In genomic region chr16:58409316-58409973, GRCh38 we compare ENCODE assay signal across 12 cellular contexts. TPM values are rescaled to one million over a fixed set of nuclear protein-coding genes. Genes with fewer than 3 reads are reported as not detected.
DNase-seq lines count a peak whose midpoint lies in the region; ATAC-seq and TF ChIP-seq lines count a peak whose summit lies in the region.
"Had no signal": no experiment of that assay in that cellular context is flagged by ENCODE, and none has a peak within 500 bp of the region (broad histone marks: within the 10 kb centered on the region; RNA-seq: fewer than 3 reads in every experiment).

No MANE protein-coding gene starts in this region.

- no peak overlapping the region for H4K5ac ChIP-seq in IMR-90 (ENCODE audit: low read depth, low read length)

- CTCF ChIA-PET in IMR-90 (lab: Yijun Ruan, JAX) = interaction anchor here (0.6 to 1.3 kb wide), 4 partner anchors 36 to 73 kb away, joined by 3 read pairs; no protein-coding TSS in a partner anchor

- H2AFZ ChIP-seq in IMR-90 (replicated peaks; ENCODE audit: low read length, poor library complexity) = no peak overlapping the region

- dilution Hi-C loops in IMR-90 (cut with HindIII; ENCODE audit: low sequenced_read_pairs, unreplicated experiment) = no loop called here

- H3K56ac ChIP-seq in IMR-90 (ENCODE audit: extremely low read depth, insufficient read depth, low read length) = no peak overlapping the region

- POLR2A ChIA-PET in IMR-90 (lab: Charles Lee; ENCODE audit: unreplicated experiment) = interaction anchor here (0.6 kb wide), 1 partner anchor 11 kb away, joined by 4 read pairs; no protein-coding TSS in a partner anchor

- TF ChIP-seq CTCF in IMR-90 (conservative IDR thresholded peaks at IDR 0.05; ENCODE audit: low read depth, low read length) (no peak), cardiac fibroblast (IDR thresholded peaks at IDR 0.05; ENCODE audit: low read depth, low read length) (no peak)

- no peak overlapping the region for H3K14ac ChIP-seq in IMR-90 (replicated peaks; ENCODE audit: low read depth, low read length)

- no peaks in the 10 kb centered on the region for H3K9me3 ChIP-seq in IMR-90 (ENCODE audit: control insufficient read depth, insufficient read depth, low read length)

- no peak overlapping the region for H2AK5ac ChIP-seq in IMR-90 (ENCODE audit: low read depth, low read length)

- H3K4me3 ChIP-seq in IMR-90 (ENCODE audit: insufficient read depth, low read depth, low read length) (no peak overlapping the region), cardiac fibroblast (replicated peaks in 1 of 2; ENCODE audit: low read depth in 2 of 2, low read length in 2 of 2) (no peak overlapping the region), skin epidermis (no peak overlapping the region)

- peaks cover 2% of the 10 kb centered on the region; the same call in 1 of the 2 replicates for H3K4me1 ChIP-seq in IMR-90 (ENCODE audit: control insufficient read depth, insufficient read depth, low read length)

- H3K23ac ChIP-seq in IMR-90 (ENCODE audit: low read depth, low read length) = no peak overlapping the region

- no peak overlapping the region for H4K91ac ChIP-seq in IMR-90 (ENCODE audit: insufficient read depth, low read depth, low read length)

- no peak overlapping the region for H3K18ac ChIP-seq in IMR-90 (ENCODE audit: low read depth, low read length)

- no peak overlapping the region for H2BK120ac ChIP-seq in IMR-90 (ENCODE audit: low read depth, low read length)

- no peaks in the 10 kb centered on the region for H3K79me1 ChIP-seq in IMR-90 (ENCODE audit: low read depth in 1 of 2, low read length in 2 of 2)

- ATAC-seq in IMR-90 (ENCODE audit: low read depth) (peak; percentile 35; the same call in 1 of the 2 replicates), GM21528 (IDR thresholded peaks at IDR 0.05; ENCODE audit: low FRiP score, unreplicated experiment) (no peak)

- H3K4ac ChIP-seq in IMR-90 (ENCODE audit: low read depth, low read length) = no peak overlapping the region

- no peak overlapping the region for H3K4me2 ChIP-seq in IMR-90 (ENCODE audit: low read depth, low read length)

- H2BK20ac ChIP-seq in IMR-90 (ENCODE audit: low read depth, low read length) = no peak overlapping the region

- H3K9me1 ChIP-seq in IMR-90 (ENCODE audit: insufficient read depth, low read length) = no peaks in the 10 kb centered on the region

- H3K27ac ChIP-seq in IMR-90 (ENCODE audit: insufficient read depth, low read length) (no peak overlapping the region), skin epidermis (peak overlapping the region in 14 of 21 experiments; percentile 24 to 84 (median 70))

- BruUV-seq in IMR-90 (replicated peaks; lab: Mats Ljungman, UMichigan) = no TSS peak

- H3K27me3 ChIP-seq in IMR-90 (ENCODE audit: control insufficient read depth, insufficient read depth, low read length) = no peaks in the 10 kb centered on the region; the same call in 1 of the 2 replicates

- H2BK5ac ChIP-seq in IMR-90 (ENCODE audit: low read depth, low read length, poor library complexity, severe bottlenecking) = no peak overlapping the region

- H2AK9ac ChIP-seq in IMR-90 (replicated peaks; ENCODE audit: low read depth, low read length, poor library complexity) = no peak overlapping the region

- H2BK15ac ChIP-seq in IMR-90 (ENCODE audit: low read depth, low read length) = no peak overlapping the region

- no peak overlapping the region for H4K8ac ChIP-seq in IMR-90 (ENCODE audit: low read depth in 2 of 2, low read length in 2 of 2)

- no peak for TF ChIP-seq POLR2A in IMR-90 (IDR thresholded peaks at IDR 0.05; ENCODE audit: low read depth, low read length)

- DNase-seq in IMR-90 (peak; percentile 7), cardiac fibroblast (ENCODE audit: low read depth in 2 of 2) (peak; percentile 71 to 79), iris pigment epithelial cell (ENCODE audit: low read depth) (peak; percentile 45), NOMO-1 treated with DMSO at 0.1 percent for 48 hours (lab: John Stamatoyannopoulos, UW; ENCODE audit: unreplicated experiment) (no peak)
- no peak for DNase-seq in activated CD4-positive, CD25-positive, alpha-beta regulatory T cell (lab: John Stamatoyannopoulos, UW)
- no peak for DNase-seq in effector CD8-positive, alpha-beta T cell (lab: John Stamatoyannopoulos, UW)
- DNase-seq: activated B cell treated with CpG ODN at 0.5 μM for 24 hours; DND-41; NK-92 treated with Interleukin-12 subunit alpha and Interleukin-12 subunit beta, amount 100 ng/mL, for 24 hours; stimulated activated CD8-positive, alpha-beta memory T cell treated with anti-CD3 and anti-CD28 coated beads, Interleukin-4, amount 100 ng/mL, for 48 hours had no signal

- intact Hi-C loops in IMR-90 (cut with micrococcal nuclease) = no loop called here

- TF ChIP-seq RAD21 in IMR-90 (IDR thresholded peaks at IDR 0.05; ENCODE audit: low read length) = no peak

- 0 out of 2 replicates have a peak, but pooled peaks cover 2% of the 10 kb centered on the region for H3K36me3 ChIP-seq in IMR-90 (ENCODE audit: control insufficient read depth, insufficient read depth, low read length)

- no peak overlapping the region for H3K9ac ChIP-seq in IMR-90 (ENCODE audit: low read depth, low read length)

- no peaks in the 10 kb centered on the region for H4K20me1 ChIP-seq in IMR-90 (ENCODE audit: insufficient read depth, low read length)

- in situ Hi-C loops in IMR-90 (cut with MboI; ENCODE audit: low sequenced_read_pairs) = no loop called here

- no CpG with 5 or more reads among the region's 6 CpGs for WGBS in IMR-90 (ENCODE audit: extremely low coverage in 2 of 2, insufficient read length in 1 of 2), 2 experiments

TF ChIP-seq in IMR-90, 13 proteins besides CTCF, POLR2A, EP300 and RAD21:
- TF ChIP-seq ELK1 (IDR thresholded peaks at IDR 0.05; ENCODE audit: borderline replicate concordance, low read depth, low read length) (no peak), RFX5 (IDR thresholded peaks at IDR 0.05; ENCODE audit: low read depth, low read length) (no peak), USF2 (IDR thresholded peaks at IDR 0.05; ENCODE audit: low read depth, low read length) (no peak), NFE2L2 (IDR thresholded peaks at IDR 0.05; ENCODE audit: low read depth, low read length) (no peak), SMC3 (IDR thresholded peaks at IDR 0.05; ENCODE audit: low read depth, low read length) (no peak), MAFK (IDR thresholded peaks at IDR 0.05; ENCODE audit: low read depth, low read length) (no peak), FOS (IDR thresholded peaks at IDR 0.05; ENCODE audit: low read depth, low read length) (no peak), BHLHE40 (IDR thresholded peaks at IDR 0.05; ENCODE audit: low read depth, low read length) (no peak), MXI1 (IDR thresholded peaks at IDR 0.05; ENCODE audit: borderline replicate concordance, low read depth, low read length) (no peak), RCOR1 (IDR thresholded peaks at IDR 0.05; ENCODE audit: insufficient replicate concordance, low read length) (no peak), CHD1 (IDR thresholded peaks at IDR 0.05; ENCODE audit: low read depth, low read length) (no peak), MAZ (IDR thresholded peaks at IDR 0.05; ENCODE audit: borderline replicate concordance, low read depth, low read length) (no peak), CEBPB (IDR thresholded peaks at IDR 0.05; ENCODE audit: low read depth, low read length) (no peak)

RNA-seq across cellular contexts. Expression of gene GINS3, which starts 17.2 kb away (rescaled TPM):
- total RNA-seq in IMR-90 (2012; rRNA removed) = 5.0 and 5.4 TPM in 2 replicates
- polyA plus RNA-seq in IMR-90 (2012; rRNA removed) = 5.2 and 5.3 TPM in 2 replicates
- 2.4 and 2.7 TPM in 2 replicates for polyA plus RNA-seq in IMR-90 (2012; cell fraction: cytosol; rRNA removed)
- 1.4 and 2.9 TPM in 2 replicates for polyA plus RNA-seq in IMR-90 (2012; cell fraction: nucleus; rRNA removed; ENCODE audit: low replicate concordance)

Comparison
In these comparisons a context has a peak if more than half of its experiments do, and no peak if none do; other contexts are left out.
1. DNase-seq: peak in IMR-90 (single experiment), cardiac fibroblast (2 of 2) and iris pigment epithelial cell (single experiment); none in activated CD4-positive, CD25-positive, alpha-beta regulatory T cell (0 of 4), NOMO-1 treated with DMSO at 0.1 percent for 48 hours (single experiment) and effector CD8-positive, alpha-beta T cell (single experiment).